In the genomic region with DNA sequence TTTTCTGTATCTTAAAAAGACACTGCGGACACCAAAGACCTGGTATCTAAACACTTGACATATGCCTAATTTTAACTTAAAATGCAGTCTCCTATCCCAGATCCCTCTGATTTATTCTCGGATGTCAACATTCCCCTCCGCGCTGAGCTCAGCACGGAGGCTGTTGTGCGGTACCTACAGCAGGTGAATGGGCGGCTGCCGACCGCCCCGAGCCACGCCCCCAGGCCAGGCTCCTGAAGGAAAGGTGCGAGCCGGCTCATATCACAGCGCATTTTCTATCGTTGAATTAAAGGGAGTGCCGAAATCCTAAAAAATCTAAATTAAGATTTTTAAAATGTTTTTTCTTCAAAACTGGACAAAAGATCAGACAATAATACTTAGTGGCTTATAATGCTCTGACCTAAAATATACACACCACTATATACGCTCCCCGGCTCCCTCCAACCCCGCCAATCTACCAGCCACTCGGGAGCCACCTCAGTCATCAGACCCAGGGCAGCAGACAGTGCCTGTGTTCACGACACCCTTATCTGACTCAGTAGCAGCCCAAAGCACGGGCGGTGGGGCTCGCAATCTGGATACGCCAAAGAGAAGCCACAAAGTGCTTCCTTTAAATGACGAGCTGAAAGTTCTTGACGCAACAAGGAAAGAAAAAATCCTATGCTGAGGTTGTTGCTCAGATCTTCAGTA, we compare ENCODE assay signal across 14 cellular contexts. TPM values are rescaled to one million over a fixed set of nuclear protein-coding genes. Genes with fewer than 3 reads are reported as not detected.
DNase-seq lines count a peak whose midpoint lies in the region; ATAC-seq and TF ChIP-seq lines count a peak whose summit lies in the region.
"Had no signal": no experiment of that assay in that cellular context is flagged by ENCODE, and none has a peak within 500 bp of the region (broad histone marks: within the 10 kb centered on the region; RNA-seq: fewer than 3 reads in every experiment).

No MANE protein-coding gene starts in this region.

- peaks cover 10% of the 10 kb centered on the region for H3K36me3 ChIP-seq in CD8-positive, alpha-beta T cell (ENCODE audit: insufficient read depth, low read length)

- H3K27ac Mint-ChIP-seq in activated naive CD8-positive, alpha-beta T cell treated with anti-CD3 and anti-CD28 coated beads, Interleukin-2, amount 10 ng/mL, durations not matched to agents 7 days and 5 days: no peak overlapping the region
- no peak overlapping the region for H3K27ac Mint-ChIP-seq in activated naive CD8-positive, alpha-beta T cell treated with anti-CD3 and anti-CD28 coated beads, Interleukin-2, amount 50 U/mL, for 24 hours
- peak overlapping the region; percentile 22 for H3K27ac Mint-ChIP-seq in CD8-positive, alpha-beta T cell
- H3K27ac Mint-ChIP-seq in glutamatergic neuron (ENCODE audit: unreplicated experiment): no peak overlapping the region

- POLR2A ChIA-PET in activated naive CD8-positive, alpha-beta T cell treated with anti-CD3 and anti-CD28 coated beads, Interleukin-2, amount 10 ng/mL, durations not matched to agents 7 days and 5 days (lab: Charles Lee): no interaction called here
- POLR2A ChIA-PET in CD8-positive, alpha-beta T cell (lab: Charles Lee): no interaction called here

- H3K4me3 ChIP-seq in CD8-positive, alpha-beta T cell (ENCODE audit: low read depth, low read length): no peak overlapping the region
- H3K4me3 ChIP-seq: BLaER1, HAP-1 had no signal

- H3K27me3 ChIP-seq in CD8-positive, alpha-beta T cell (ENCODE audit: insufficient read depth, low read length): peaks cover 4% of the 10 kb centered on the region

- H3K36me3 Mint-ChIP-seq in activated naive CD8-positive, alpha-beta T cell treated with anti-CD3 and anti-CD28 coated beads, Interleukin-2, amount 10 ng/mL, durations not matched to agents 7 days and 5 days: peaks cover 3% of the 10 kb centered on the region
- peaks cover 8% of the 10 kb centered on the region for H3K36me3 Mint-ChIP-seq in activated naive CD8-positive, alpha-beta T cell treated with anti-CD3 and anti-CD28 coated beads, Interleukin-2, amount 50 U/mL, for 24 hours (ENCODE audit: low read depth)
- H3K36me3 Mint-ChIP-seq in CD8-positive, alpha-beta T cell: peaks cover 57% of the 10 kb centered on the region
- H3K36me3 Mint-ChIP-seq in glutamatergic neuron (ENCODE audit: unreplicated experiment): peaks cover 5% of the 10 kb centered on the region

- no peak overlapping the region for H3K4me3 Mint-ChIP-seq in activated naive CD8-positive, alpha-beta T cell treated with anti-CD3 and anti-CD28 coated beads, Interleukin-2, amount 10 ng/mL, durations not matched to agents 7 days and 5 days
- no peak overlapping the region for H3K4me3 Mint-ChIP-seq in activated naive CD8-positive, alpha-beta T cell treated with anti-CD3 and anti-CD28 coated beads, Interleukin-2, amount 50 U/mL, for 24 hours
- no peak overlapping the region for H3K4me3 Mint-ChIP-seq in CD8-positive, alpha-beta T cell
- no peak overlapping the region for H3K4me3 Mint-ChIP-seq in glutamatergic neuron (ENCODE audit: unreplicated experiment)

- peaks cover 25% of the 10 kb centered on the region for H3K4me1 ChIP-seq in CD8-positive, alpha-beta T cell (ENCODE audit: insufficient read depth, low read length)

- CTCF ChIA-PET in CD8-positive, alpha-beta T cell (lab: Charles Lee): no interaction called here

- peaks cover 12% of the 10 kb centered on the region for H3K4me1 Mint-ChIP-seq in activated naive CD8-positive, alpha-beta T cell treated with anti-CD3 and anti-CD28 coated beads, Interleukin-2, amount 10 ng/mL, durations not matched to agents 7 days and 5 days
- H3K4me1 Mint-ChIP-seq in activated naive CD8-positive, alpha-beta T cell treated with anti-CD3 and anti-CD28 coated beads, Interleukin-2, amount 50 U/mL, for 24 hours: peaks cover 20% of the 10 kb centered on the region
- H3K4me1 Mint-ChIP-seq in CD8-positive, alpha-beta T cell (ENCODE audit: low read depth): peaks cover 25% of the 10 kb centered on the region
- H3K4me1 Mint-ChIP-seq in glutamatergic neuron (ENCODE audit: low read depth, unreplicated experiment): peaks cover 4% of the 10 kb centered on the region

- H3K9me3 ChIP-seq in CD8-positive, alpha-beta T cell (ENCODE audit: low read length): no peaks in the 10 kb centered on the region
- H3K9me3 ChIP-seq: HAP-1 had no signal

- intact Hi-C loops in CD8-positive, alpha-beta T cell (cut with DNase I, micrococcal nuclease): no loop called here
- intact Hi-C loops in posterior vena cava (cut with DNase I): no loop called here

- peaks cover 6% of the 10 kb centered on the region for H3K27me3 Mint-ChIP-seq in activated naive CD8-positive, alpha-beta T cell treated with anti-CD3 and anti-CD28 coated beads, Interleukin-2, amount 10 ng/mL, durations not matched to agents 7 days and 5 days
- peaks cover 2% of the 10 kb centered on the region for H3K27me3 Mint-ChIP-seq in activated naive CD8-positive, alpha-beta T cell treated with anti-CD3 and anti-CD28 coated beads, Interleukin-2, amount 50 U/mL, for 24 hours
- peaks cover 5% of the 10 kb centered on the region for H3K27me3 Mint-ChIP-seq in CD8-positive, alpha-beta T cell (ENCODE audit: low read depth)
- H3K27me3 Mint-ChIP-seq in glutamatergic neuron (ENCODE audit: unreplicated experiment): peaks cover 2% of the 10 kb centered on the region

- no peaks in the 10 kb centered on the region for H3K9me3 Mint-ChIP-seq in activated naive CD8-positive, alpha-beta T cell treated with anti-CD3 and anti-CD28 coated beads, Interleukin-2, amount 10 ng/mL, durations not matched to agents 7 days and 5 days
- H3K9me3 Mint-ChIP-seq in activated naive CD8-positive, alpha-beta T cell treated with anti-CD3 and anti-CD28 coated beads, Interleukin-2, amount 50 U/mL, for 24 hours: no peaks in the 10 kb centered on the region
- H3K9me3 Mint-ChIP-seq in CD8-positive, alpha-beta T cell: no peaks in the 10 kb centered on the region
- peaks cover 2% of the 10 kb centered on the region for H3K9me3 Mint-ChIP-seq in glutamatergic neuron (ENCODE audit: unreplicated experiment)

- no peak overlapping the region for H3K27ac ChIP-seq in CD8-positive, alpha-beta T cell (ENCODE audit: low read depth, low read length)
- H3K27ac ChIP-seq: BLaER1 had no signal

- DNase-seq in activated naive CD8-positive, alpha-beta T cell treated with anti-CD3 and anti-CD28 coated beads, Interleukin-2, amount 10 ng/mL, durations not matched to agents 7 days and 5 days: peak; percentile 11
- DNase-seq in activated naive CD8-positive, alpha-beta T cell treated with anti-CD3 and anti-CD28 coated beads, Interleukin-2, amount 50 U/mL, for 24 hours: no peak
- no peak for DNase-seq in CD8-positive, alpha-beta T cell
- DNase-seq in glutamatergic neuron (peak; percentile 9), posterior vena cava (ENCODE audit: low spot score) (peak; percentile 69), NOMO-1 (lab: John Stamatoyannopoulos, UW; ENCODE audit: unreplicated experiment in 2 of 2) (no peak)
- DNase-seq in stimulated activated CD4-positive, alpha-beta T cell treated with anti-CD3 and anti-CD28 coated beads, Interleukin-4, amount 100 ng/mL, for 24 hours: no peak
- DNase-seq: 8988T, AML-193, DMS53, GF-D8 had no signal

- TF ChIP-seq CTCF in CD8-positive, alpha-beta T cell (IDR thresholded peaks at IDR 0.05): no peak
- no peak for TF ChIP-seq CTCF in glutamatergic neuron (IDR thresholded peaks at IDR 0.05; ENCODE audit: partially characterized antibody, unreplicated experiment)

- no peak for ATAC-seq in activated naive CD8-positive, alpha-beta T cell treated with anti-CD3 and anti-CD28 coated beads, Interleukin-2, amount 10 ng/mL, durations not matched to agents 7 days and 5 days (ENCODE audit: low read depth)
- ATAC-seq in activated naive CD8-positive, alpha-beta T cell treated with anti-CD3 and anti-CD28 coated beads, Interleukin-2, amount 50 U/mL, for 24 hours: no peak
- no peak for ATAC-seq in CD8-positive, alpha-beta T cell
- no peak for ATAC-seq in HG02759 (IDR thresholded peaks at IDR 0.05; ENCODE audit: unreplicated experiment)

RNA-seq across cellular contexts. Expression of gene WRAP73, which starts 4.1 kb away (rescaled TPM):
- total RNA-seq in activated naive CD8-positive, alpha-beta T cell treated with anti-CD3 and anti-CD28 coated beads, Interleukin-2, amount 10 ng/mL, durations not matched to agents 7 days and 5 days: 10 to 100 TPM; 40.2 to 41.6 TPM
- total RNA-seq in CD8-positive, alpha-beta T cell: 10 to 100 TPM; 23.7 to 27.5 TPM
- total RNA-seq in glutamatergic neuron (ENCODE audit: unreplicated experiment) (47.7 TPM), posterior vena cava (10 to 100 TPM; 10.9 to 13.7 TPM)

RNA-seq across cellular contexts. Expression of gene TP73, which starts 6.5 kb away (rescaled TPM):
- 1 to 10 TPM in 1 of 2 experiments, under 1 TPM in 1; 0.62 to 1.1 TPM for total RNA-seq in activated naive CD8-positive, alpha-beta T cell treated with anti-CD3 and anti-CD28 coated beads, Interleukin-2, amount 10 ng/mL, durations not matched to agents 7 days and 5 days
- not detected for total RNA-seq in CD8-positive, alpha-beta T cell
- 13.0 TPM for total RNA-seq in glutamatergic neuron (ENCODE audit: unreplicated experiment)
- total RNA-seq in posterior vena cava: not detected

RNA-seq across cellular contexts. Expression of gene TPRG1L, which starts 21.0 kb away (rescaled TPM):
- 10 to 100 TPM; 23.8 to 29.4 TPM for total RNA-seq in activated naive CD8-positive, alpha-beta T cell treated with anti-CD3 and anti-CD28 coated beads, Interleukin-2, amount 10 ng/mL, durations not matched to agents 7 days and 5 days
- total RNA-seq in CD8-positive, alpha-beta T cell: 10 to 100 TPM; 39.0 to 39.8 TPM
- total RNA-seq in glutamatergic neuron (ENCODE audit: unreplicated experiment) (43.1 TPM), posterior vena cava (10 to 100 TPM; 37.5 to 45.6 TPM)

RNA-seq across cellular contexts. Expression of gene MEGF6, which starts 34.5 kb away (rescaled TPM):
- total RNA-seq in activated naive CD8-positive, alpha-beta T cell treated with anti-CD3 and anti-CD28 coated beads, Interleukin-2, amount 10 ng/mL, durations not matched to agents 7 days and 5 days: 10 to 100 TPM; 56.6 TPM
- total RNA-seq in CD8-positive, alpha-beta T cell: 10 to 100 TPM; 33.9 to 42.8 TPM
- total RNA-seq in glutamatergic neuron (ENCODE audit: unreplicated experiment) (64.7 TPM), posterior vena cava (100 to 1,000 TPM in 1 of 2 donors, 10 to 100 TPM in 1; 82.3 to 123 TPM)

Comparison
In these comparisons a context has a peak if more than half of its experiments do, and no peak if none do; other contexts are left out.
1. DNase-seq: peak in activated naive CD8-positive, alpha-beta T cell treated with anti-CD3 and anti-CD28 coated beads, Interleukin-2, amount 10 ng/mL, durations not matched to agents 7 days and 5 days (single experiment), glutamatergic neuron (single experiment) and posterior vena cava (single experiment); none in activated naive CD8-positive, alpha-beta T cell treated with anti-CD3 and anti-CD28 coated beads, Interleukin-2, amount 50 U/mL, for 24 hours (single experiment), CD8-positive, alpha-beta T cell (0 of 7), stimulated activated CD4-positive, alpha-beta T cell treated with anti-CD3 and anti-CD28 coated beads, Interleukin-4, amount 100 ng/mL, for 24 hours (single experiment) and NOMO-1 (0 of 2).